Comparison of ENCODE assay signal across 8 cellular contexts in the genomic region with DNA sequence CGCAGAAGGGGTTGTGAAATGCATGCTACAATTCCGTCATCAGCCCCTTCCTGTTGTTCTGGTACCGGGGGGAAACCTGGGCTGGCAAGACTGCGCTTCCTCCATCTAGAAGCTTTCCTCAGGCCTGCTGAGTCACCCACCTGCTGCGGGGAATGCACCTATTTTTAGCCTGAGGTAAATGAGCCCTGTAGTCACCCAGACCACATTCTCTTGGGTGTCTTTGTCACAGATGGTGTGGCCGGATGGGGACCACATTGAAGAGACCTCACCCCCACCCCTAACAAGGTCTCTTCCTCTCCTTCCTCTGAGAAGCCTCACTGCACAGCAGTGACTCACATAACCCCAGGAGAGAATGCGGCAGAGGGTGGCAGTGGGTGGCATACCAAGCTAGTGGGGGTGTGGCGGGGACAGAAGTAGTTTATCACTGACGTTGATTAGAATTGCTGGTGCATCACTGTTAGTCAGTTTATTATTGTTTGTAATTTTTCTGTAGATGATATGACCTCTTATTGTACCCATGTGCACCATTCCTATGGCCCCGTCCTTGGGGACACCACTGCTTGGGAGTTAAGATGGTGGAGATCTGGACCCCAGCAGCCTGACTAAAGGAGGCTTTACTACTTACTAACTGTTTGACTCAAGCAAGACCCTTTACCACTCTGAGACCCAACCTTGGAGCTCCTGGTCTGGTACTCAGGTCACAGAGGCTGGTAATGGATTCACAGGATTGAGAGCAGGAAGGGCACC.
DNase-seq lines count a peak whose midpoint lies in the region; ATAC-seq and TF ChIP-seq lines count a peak whose summit lies in the region.

No MANE protein-coding gene starts in this region.

- peak; percentile 95 for ATAC-seq in CD4-positive, alpha-beta T cell (ENCODE audit: poor library complexity)
- peak; percentile 84 for ATAC-seq in GM19467 (IDR thresholded peaks at IDR 0.05; ENCODE audit: unreplicated experiment)
- peak; percentile 76 for ATAC-seq in HG03565 (IDR thresholded peaks at IDR 0.05; ENCODE audit: unreplicated experiment)
- ATAC-seq in activated CD4-positive, CD25-positive, alpha-beta regulatory T cell treated with anti-CD3 and anti-CD28 coated beads, Interleukin-2, amount 50 U/mL, for 24 hours, result peak; percentile 97

- no peaks in the 10 kb centered on the region for H3K9me3 Mint-ChIP-seq in CD4-positive, alpha-beta T cell

- peak overlapping the region; percentile 22 for H3K4me3 Mint-ChIP-seq in CD4-positive, alpha-beta T cell

- no peaks in the 10 kb centered on the region for H3K9me3 ChIP-seq in CD4-positive, alpha-beta T cell (ENCODE audit: control insufficient read depth, low read length)

- intact Hi-C loops in CD4-positive, alpha-beta T cell (cut with DNase I, micrococcal nuclease), result loop anchor here (1.0 to 5.0 kb wide), 3 partner anchors 58 to 82 kb away; a partner anchor contains a TSS

- peak overlapping the region; percentile 79 for H3K27ac Mint-ChIP-seq in CD4-positive, alpha-beta T cell

- peak; percentile 60 to 87 (median 79) for DNase-seq in CD4-positive, alpha-beta T cell
- DNase-seq in choroid plexus epithelial cell (ENCODE audit: low read depth), result peak; percentile 69
- peak; percentile 80 to 91 (median 87) for DNase-seq in stimulated activated CD4-positive, alpha-beta T cell treated with anti-CD3 and anti-CD28 coated beads, Interleukin-12 subunit alpha, Interleukin-12 subunit beta, amount 100 ng/mL, for 48 hours (ENCODE audit: low read depth in 2 of 3, low spot score in 1 of 3)
- DNase-seq in NCI-H1048 (lab: John Stamatoyannopoulos, UW), result no peak
- no peak for DNase-seq in NCI-H1417 (lab: John Stamatoyannopoulos, UW)

- H3K27me3 ChIP-seq in CD4-positive, alpha-beta T cell (ENCODE audit: control insufficient read depth, insufficient read depth, low read length), result no peaks in the 10 kb centered on the region

- POLR2A ChIA-PET in CD4-positive, alpha-beta T cell (lab: Charles Lee), result interaction anchor here (0.7 to 1.8 kb wide), 7 partner anchors 14 to 112 kb away, joined by 3 to 8 read pairs (median 3); a partner anchor contains a TSS

- no peaks in the 10 kb centered on the region for H3K27me3 Mint-ChIP-seq in CD4-positive, alpha-beta T cell

- H3K27ac ChIP-seq in CD4-positive, alpha-beta T cell (ENCODE audit: low read depth, low read length), result no peak overlapping the region

- H3K4me3 ChIP-seq in choroid plexus epithelial cell (ENCODE audit: low read depth, low read length), result no peak overlapping the region

- CTCF ChIA-PET in CD4-positive, alpha-beta T cell (lab: Charles Lee), result interaction anchor here (0.7 to 1.5 kb wide), 4 partner anchors 11 to 85 kb away, joined by 3 to 8 read pairs (median 3); no protein-coding TSS in a partner anchor

- H3K4me1 Mint-ChIP-seq in CD4-positive, alpha-beta T cell (ENCODE audit: low read depth), result peaks cover 20% of the 10 kb centered on the region

- no peak for TF ChIP-seq CTCF in CD4-positive, alpha-beta T cell (IDR thresholded peaks at IDR 0.05)
- no peak for TF ChIP-seq CTCF in choroid plexus epithelial cell (conservative IDR thresholded peaks at IDR 0.05; ENCODE audit: low read depth, low read length)

- H3K36me3 Mint-ChIP-seq in CD4-positive, alpha-beta T cell (ENCODE audit: low read depth), result no peaks in the 10 kb centered on the region

Comparison
In these comparisons a context has a peak if more than half of its experiments do, and no peak if none do; other contexts are left out.
1. DNase-seq: peak in CD4-positive, alpha-beta T cell (10 of 10), choroid plexus epithelial cell (single experiment) and stimulated activated CD4-positive, alpha-beta T cell treated with anti-CD3 and anti-CD28 coated beads, Interleukin-12 subunit alpha, Interleukin-12 subunit beta, amount 100 ng/mL, for 48 hours (3 of 3); none in NCI-H1048 (single experiment) and NCI-H1417 (0 of 3).
2. Peak in every context shown above with its lines, with median percentiles within 50 percentile points of each other: ATAC-seq.